In the genomic region with DNA sequence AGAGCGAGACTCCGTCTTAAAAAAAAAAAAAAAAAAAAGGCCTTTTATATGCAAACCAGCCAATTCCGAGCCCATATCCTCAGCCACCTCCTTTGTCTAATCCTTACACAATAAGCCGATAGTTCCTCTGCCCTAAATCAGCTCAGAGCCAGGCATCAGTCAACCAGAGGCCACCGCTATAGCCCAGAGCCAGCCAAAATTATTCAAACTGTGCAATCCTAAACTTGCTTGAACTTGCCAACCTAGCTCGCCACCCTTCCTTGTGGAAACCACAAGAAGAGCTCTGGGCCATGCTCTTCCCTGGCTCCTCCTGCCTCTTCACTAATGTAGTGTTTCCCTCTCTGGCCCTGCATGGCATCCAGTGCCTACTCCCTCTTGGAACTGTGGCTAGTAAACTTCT, we compare ENCODE assay signal across 16 cellular contexts. TPM values are rescaled to one million over a fixed set of nuclear protein-coding genes. Genes with fewer than 3 reads are reported as not detected.
A peak's percentile ranks its signal among the peaks of the same experiment; 100 is the strongest.
DNase-seq lines count a peak whose midpoint lies in the region; ATAC-seq lines count a peak whose summit lies in the region.
"Had no signal": no experiment of that assay in that cellular context is flagged by ENCODE, and none has a peak within 500 bp of the region (broad histone marks: within the 10 kb centered on the region; RNA-seq: fewer than 3 reads in every experiment).

No MANE protein-coding gene starts in this region.

- H3K27ac Mint-ChIP-seq in activated naive CD8-positive, alpha-beta T cell treated with anti-CD3 and anti-CD28 coated beads, Interleukin-2, amount 50 U/mL, for 24 hours = peak overlapping the region; percentile 13
- peak overlapping the region in 8 of 9 donors; percentile 34 to 92 (median 58) for H3K27ac Mint-ChIP-seq in naive thymus-derived CD4-positive, alpha-beta T cell
- H3K27ac Mint-ChIP-seq: activated T-helper 17 cell treated with anti-CD3 and anti-CD28 coated beads, Interleukin-2, amount 50 U/mL, for 72 hours had no signal

- H3K36me3 Mint-ChIP-seq in activated naive CD8-positive, alpha-beta T cell treated with anti-CD3 and anti-CD28 coated beads, Interleukin-2, amount 50 U/mL, for 24 hours (ENCODE audit: low read depth) = peaks cover 55% of the 10 kb centered on the region
- H3K36me3 Mint-ChIP-seq in naive thymus-derived CD4-positive, alpha-beta T cell = peaks cover 15 to 44% (median 27%) of the 10 kb centered on the region in 5 donors

- H3K36me3 ChIP-seq in naive thymus-derived CD4-positive, alpha-beta T cell (ENCODE audit: control insufficient read depth in 2 of 3, insufficient read depth in 3 of 3, low read length in 3 of 3) = peaks cover 20 to 85% (median 38%) of the 10 kb centered on the region in 3 experiments
- H3K36me3 ChIP-seq: cardiac muscle cell had no signal

- in situ Hi-C loops in KBM-7 (cut with MboI; ENCODE audit: low pct_unique_long_range_greater_than_20kb, low sequenced_read_pairs) = no loop called here

- no peak overlapping the region for H3K27ac ChIP-seq in naive thymus-derived CD4-positive, alpha-beta T cell (ENCODE audit: low read depth, low read length)
- H3K27ac ChIP-seq: cardiac muscle cell, left lung had no signal

- POLR2A ChIA-PET in naive thymus-derived CD4-positive, alpha-beta T cell (lab: Charles Lee) = interaction anchor here (0.7 to 2.6 kb wide), 8 partner anchors 10 to 207 kb away, joined by 3 to 10 read pairs (median 4); partner anchors contain the start of gene DCTPP1

- no peak for ATAC-seq in activated naive CD8-positive, alpha-beta T cell treated with anti-CD3 and anti-CD28 coated beads, Interleukin-2, amount 50 U/mL, for 24 hours
- ATAC-seq in naive thymus-derived CD4-positive, alpha-beta T cell = no peak
- ATAC-seq in HG02678 (IDR thresholded peaks at IDR 0.05; ENCODE audit: unreplicated experiment) (no peak), GM21619 (IDR thresholded peaks at IDR 0.05; ENCODE audit: unreplicated experiment) (no peak)
- ATAC-seq: activated T-helper 17 cell treated with anti-CD3 and anti-CD28 coated beads, Interleukin-2, amount 50 U/mL, for 72 hours; left lung had no signal

- no peaks in the 10 kb centered on the region for H3K27me3 Mint-ChIP-seq in activated naive CD8-positive, alpha-beta T cell treated with anti-CD3 and anti-CD28 coated beads, Interleukin-2, amount 50 U/mL, for 24 hours
- H3K27me3 Mint-ChIP-seq in naive thymus-derived CD4-positive, alpha-beta T cell = no peaks in the 10 kb centered on the region
- H3K27me3 Mint-ChIP-seq: activated T-helper 17 cell treated with anti-CD3 and anti-CD28 coated beads, Interleukin-2, amount 50 U/mL, for 72 hours had no signal

- H3K9me3 ChIP-seq in naive thymus-derived CD4-positive, alpha-beta T cell (ENCODE audit: control insufficient read depth in 2 of 3, low read length in 3 of 3) = no peaks in the 10 kb centered on the region
- H3K9me3 ChIP-seq: left lung had no signal

- peaks cover 0 to 7% of the 10 kb centered on the region in 2 donors for H3K4me1 ChIP-seq in naive thymus-derived CD4-positive, alpha-beta T cell (ENCODE audit: control insufficient read depth in 2 of 2, insufficient read depth in 2 of 2, low read length in 2 of 2)

- no peak overlapping the region for H3K4me3 ChIP-seq in naive thymus-derived CD4-positive, alpha-beta T cell (ENCODE audit: low read length)
- H3K4me3 ChIP-seq: cardiac muscle cell, left lung, skin epidermis had no signal

- intact Hi-C loops in naive thymus-derived CD4-positive, alpha-beta T cell (cut with micrococcal nuclease) = no loop called here

- no peaks in the 10 kb centered on the region for H3K9me3 Mint-ChIP-seq in activated naive CD8-positive, alpha-beta T cell treated with anti-CD3 and anti-CD28 coated beads, Interleukin-2, amount 50 U/mL, for 24 hours
- peaks cover 0 to 2% (median 0%) of the 10 kb centered on the region in 11 donors for H3K9me3 Mint-ChIP-seq in naive thymus-derived CD4-positive, alpha-beta T cell
- H3K9me3 Mint-ChIP-seq: activated T-helper 17 cell treated with anti-CD3 and anti-CD28 coated beads, Interleukin-2, amount 50 U/mL, for 72 hours had no signal

- no peak overlapping the region for H3K4me3 Mint-ChIP-seq in activated naive CD8-positive, alpha-beta T cell treated with anti-CD3 and anti-CD28 coated beads, Interleukin-2, amount 50 U/mL, for 24 hours
- no peak overlapping the region for H3K4me3 Mint-ChIP-seq in naive thymus-derived CD4-positive, alpha-beta T cell
- H3K4me3 Mint-ChIP-seq: activated T-helper 17 cell treated with anti-CD3 and anti-CD28 coated beads, Interleukin-2, amount 50 U/mL, for 72 hours had no signal

- CTCF ChIA-PET in naive thymus-derived CD4-positive, alpha-beta T cell (lab: Charles Lee) = interaction anchor here (1.0 kb wide), 1 partner anchor 56 kb away, joined by 3 read pairs; no protein-coding TSS in a partner anchor

- no peaks in the 10 kb centered on the region for H3K27me3 ChIP-seq in naive thymus-derived CD4-positive, alpha-beta T cell (ENCODE audit: control insufficient read depth in 2 of 2, insufficient read depth in 2 of 2, low read length in 2 of 2)
- H3K27me3 ChIP-seq: cardiac muscle cell, left lung had no signal

- peak; percentile 20 for DNase-seq in COLO829 (ENCODE audit: low spot score)
- DNase-seq in KBM-7 = peak; percentile 40
- DNase-seq in activated naive CD8-positive, alpha-beta T cell treated with anti-CD3 and anti-CD28 coated beads, Interleukin-2, amount 50 U/mL, for 24 hours = no peak
- DNase-seq in naive thymus-derived CD4-positive, alpha-beta T cell = no peak
- DNase-seq in islet precursor cell = no peak
- DNase-seq: activated CD4-positive, CD25-positive, alpha-beta regulatory T cell treated with anti-CD3 and anti-CD28 coated beads, Interleukin-2, amount 50 U/mL, for 72 hours; C1 segment of cervical spinal cord; left lung; MM.1S; NCI-H2171 treated with DMSO at 0.1 percent for 48 hours had no signal

- H3K4me1 Mint-ChIP-seq in activated naive CD8-positive, alpha-beta T cell treated with anti-CD3 and anti-CD28 coated beads, Interleukin-2, amount 50 U/mL, for 24 hours = peaks cover 45% of the 10 kb centered on the region
- peaks cover 16 to 48% (median 29%) of the 10 kb centered on the region in 7 donors for H3K4me1 Mint-ChIP-seq in naive thymus-derived CD4-positive, alpha-beta T cell

RNA-seq across cellular contexts. Expression of gene ITGAL, which starts 17.7 kb away (rescaled TPM):
- 100 to 1,000 TPM; 258 to 629 (median 436) TPM for total RNA-seq in naive thymus-derived CD4-positive, alpha-beta T cell
- 100 to 1,000 TPM; 110 to 135 TPM for polyA plus RNA-seq in naive thymus-derived CD4-positive, alpha-beta T cell
- total RNA-seq: cardiac muscle cell had no signal
- polyA plus RNA-seq: cardiac muscle cell, neural cell had no signal

RNA-seq across cellular contexts. Expression of gene ZNF768, which starts 36.2 kb away (rescaled TPM):
- 1 to 10 TPM; 6.0 to 8.5 (median 7.3) TPM for total RNA-seq in naive thymus-derived CD4-positive, alpha-beta T cell
- 1 to 10 TPM; 1.6 to 2.4 TPM for polyA plus RNA-seq in naive thymus-derived CD4-positive, alpha-beta T cell

RNA-seq across cellular contexts. Expression of gene ZNF747, which starts 44.4 kb away (rescaled TPM):
- total RNA-seq in naive thymus-derived CD4-positive, alpha-beta T cell = 10 to 100 TPM in 4 of 5 experiments, 1 to 10 TPM in 1; 9.1 to 17.4 (median 13.8) TPM
- polyA plus RNA-seq in naive thymus-derived CD4-positive, alpha-beta T cell = 10 to 100 TPM in 1 of 2 donors, 1 to 10 TPM in 1; 8.9 to 11.7 TPM

RNA-seq across cellular contexts. Expression of gene SEPHS2, which starts 44.5 kb away (rescaled TPM):
- 10 to 100 TPM; 20.9 to 69.6 (median 47.1) TPM for total RNA-seq in naive thymus-derived CD4-positive, alpha-beta T cell
- 10 to 100 TPM; 61.2 to 83.9 TPM for polyA plus RNA-seq in naive thymus-derived CD4-positive, alpha-beta T cell

Comparison
In these comparisons a context has a peak if more than half of its experiments do, and no peak if none do; other contexts are left out.
1. DNase-seq: peak in COLO829 (single experiment) and KBM-7 (single experiment); none in activated naive CD8-positive, alpha-beta T cell treated with anti-CD3 and anti-CD28 coated beads, Interleukin-2, amount 50 U/mL, for 24 hours (single experiment), naive thymus-derived CD4-positive, alpha-beta T cell (0 of 9) and islet precursor cell (single experiment).